14 cellular contexts compared by ENCODE assay signal in the genomic region with DNA sequence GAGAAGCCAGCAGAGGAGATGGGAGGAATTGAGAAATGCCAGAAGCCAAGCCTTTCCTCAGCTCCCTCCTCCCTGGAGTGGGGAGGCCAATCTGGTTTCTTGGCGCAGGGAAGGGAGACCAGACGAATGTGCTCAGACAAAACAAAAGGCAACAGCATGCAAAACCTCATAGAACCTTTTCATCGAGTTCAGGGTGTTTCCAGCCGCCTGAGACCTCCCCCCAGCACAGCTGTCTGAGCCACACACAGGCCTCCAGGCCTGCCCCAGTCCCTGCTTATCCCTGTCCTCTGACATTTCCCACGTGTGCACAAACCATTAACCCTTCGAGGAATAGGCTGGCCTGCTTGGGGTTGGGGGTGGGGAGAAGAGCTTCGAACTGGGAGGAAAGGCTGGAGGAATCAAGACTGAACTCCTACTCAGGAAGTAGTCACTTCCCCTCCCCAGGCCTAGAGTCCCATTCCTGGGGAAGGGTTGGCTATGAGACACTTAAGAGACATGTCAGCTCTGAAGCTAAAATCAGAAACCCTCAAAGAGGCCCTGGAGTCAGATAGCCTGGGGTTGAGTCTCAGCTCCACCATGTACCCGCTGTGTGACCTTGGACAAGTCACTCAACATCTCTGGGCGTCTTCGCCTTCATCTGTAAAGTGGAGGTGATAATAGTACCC. TPM values are rescaled to one million over a fixed set of nuclear protein-coding genes. Genes with fewer than 3 reads are reported as not detected.
DNase-seq lines count a peak whose midpoint lies in the region; ATAC-seq and TF ChIP-seq lines count a peak whose summit lies in the region.
"Had no signal": no experiment of that assay in that cellular context is flagged by ENCODE, and none has a peak within 500 bp of the region (broad histone marks: within the 10 kb centered on the region; RNA-seq: fewer than 3 reads in every experiment).

No MANE protein-coding gene starts in this region.

- H3K9me3 Mint-ChIP-seq in activated naive CD8-positive, alpha-beta T cell treated with anti-CD3 and anti-CD28 coated beads, Interleukin-2, amount 50 U/mL, for 24 hours, result no peaks in the 10 kb centered on the region
- H3K9me3 Mint-ChIP-seq: activated naive CD4-positive, alpha-beta T cell treated with anti-CD3 and anti-CD28 coated beads for 36 hours had no signal

- TF ChIP-seq EP300 in ovary (IDR thresholded peaks at IDR 0.05), result no peak

- TF ChIP-seq CTCF in AG09319 (IDR thresholded peaks at IDR 0.05; ENCODE audit: low read depth, low read length) (no peak), fibroblast of villous mesenchyme (IDR thresholded peaks at IDR 0.05; ENCODE audit: insufficient read depth, low read depth, low read length) (no peak), ovary (IDR thresholded peaks at IDR 0.05) (no peak)

- H3K27ac Mint-ChIP-seq in activated naive CD8-positive, alpha-beta T cell treated with anti-CD3 and anti-CD28 coated beads, Interleukin-2, amount 50 U/mL, for 24 hours, result no peak overlapping the region
- H3K27ac Mint-ChIP-seq: activated naive CD4-positive, alpha-beta T cell treated with anti-CD3 and anti-CD28 coated beads for 36 hours; CD4-positive, alpha-beta memory T cell had no signal

- 22 to 27% (median 25%) methylated on average over 10 of the region's 10 CpGs for WGBS in ovary, 3 donors

- H3K4me3 Mint-ChIP-seq in activated naive CD8-positive, alpha-beta T cell treated with anti-CD3 and anti-CD28 coated beads, Interleukin-2, amount 50 U/mL, for 24 hours, result no peak overlapping the region
- H3K4me3 Mint-ChIP-seq: activated naive CD4-positive, alpha-beta T cell treated with anti-CD3 and anti-CD28 coated beads for 36 hours; CD4-positive, alpha-beta memory T cell had no signal

- no peaks in the 10 kb centered on the region for H3K4me1 Mint-ChIP-seq in activated naive CD8-positive, alpha-beta T cell treated with anti-CD3 and anti-CD28 coated beads, Interleukin-2, amount 50 U/mL, for 24 hours

- no peaks in the 10 kb centered on the region for H3K36me3 Mint-ChIP-seq in activated naive CD8-positive, alpha-beta T cell treated with anti-CD3 and anti-CD28 coated beads, Interleukin-2, amount 50 U/mL, for 24 hours (ENCODE audit: low read depth)
- H3K36me3 Mint-ChIP-seq: CD4-positive, alpha-beta memory T cell had no signal

- intact Hi-C loops in ovary (cut with DNase I), result no loop called here

- H3K27me3 Mint-ChIP-seq in activated naive CD8-positive, alpha-beta T cell treated with anti-CD3 and anti-CD28 coated beads, Interleukin-2, amount 50 U/mL, for 24 hours, result peaks cover 71% of the 10 kb centered on the region

- peaks cover 76% of the 10 kb centered on the region for H3K4me1 ChIP-seq in SJSA1 (replicated peaks)
- H3K4me1 ChIP-seq in ovary (ENCODE audit: insufficient read depth), result peaks cover 9% of the 10 kb centered on the region

- H3K27ac ChIP-seq in SJSA1, result 0 out of 2 replicates have a peak overlapping the region, but pooled peaks have one; percentile 95
- H3K27ac ChIP-seq in ovary, result peak overlapping the region; percentile 7 to 68

- ATAC-seq in activated naive CD8-positive, alpha-beta T cell treated with anti-CD3 and anti-CD28 coated beads, Interleukin-2, amount 50 U/mL, for 24 hours, result no peak

- H3K27me3 ChIP-seq in SJSA1 (replicated peaks) (no peaks in the 10 kb centered on the region), ovary (no peaks in the 10 kb centered on the region)

- no peak overlapping the region for H3K4me3 ChIP-seq in SJSA1
- H3K4me3 ChIP-seq in fibroblast of villous mesenchyme (ENCODE audit: low read depth, low read length), result peak overlapping the region; percentile 40
- H3K4me3 ChIP-seq in ovary, result no peak overlapping the region

- no peak for TF ChIP-seq POLR2A in ovary (IDR thresholded peaks at IDR 0.05)

- H3K36me3 ChIP-seq in SJSA1, result peaks cover 71% of the 10 kb centered on the region
- H3K36me3 ChIP-seq in ovary, result no peaks in the 10 kb centered on the region

- DNase-seq in AG09319 (ENCODE audit: extremely low read depth, low read depth), result peak; percentile 87
- DNase-seq in SJSA1 (ENCODE audit: low read depth in 1 of 2, low spot score in 2 of 2), result peak; percentile 59 to 74
- peak; percentile 96 for DNase-seq in fibroblast of villous mesenchyme (ENCODE audit: low read depth)
- peak; percentile 66 to 78 (median 70) for DNase-seq in ovary
- no peak for DNase-seq in activated CD4-positive, alpha-beta T cell treated with anti-CD3 and anti-CD28 coated beads for 1 hour
- DNase-seq in amniotic stem cell (lab: John Stamatoyannopoulos, UW), result no peak
- DNase-seq in Kasumi-1 (lab: John Stamatoyannopoulos, UW), result no peak
- no peak for DNase-seq in activated naive CD8-positive, alpha-beta T cell treated with anti-CD3 and anti-CD28 coated beads, Interleukin-2, amount 50 U/mL, for 24 hours
- DNase-seq: activated naive CD4-positive, alpha-beta T cell treated with anti-CD3 and anti-CD28 coated beads for 36 hours; CD4-positive, alpha-beta memory T cell; NCI-H1105; stimulated activated CD4-positive, alpha-beta T cell treated with anti-CD3 and anti-CD28 coated beads, Interleukin-15, amount 100 ng/mL, for 24 hours; stimulated activated naive CD4-positive, alpha-beta T cell treated with Interleukin-2 at 50 U/mL for 16 hours had no signal

- H3K9me3 ChIP-seq in SJSA1 (replicated peaks) (no peaks in the 10 kb centered on the region), ovary (no peaks in the 10 kb centered on the region)

RNA-seq across cellular contexts. Expression of gene TBX3, which starts 10.7 kb away (rescaled TPM):
- 28.8 and 37.4 TPM in 2 replicates for total RNA-seq in SJSA1 (2014; rRNA removed; shearing (Covaris generic))
- total RNA-seq in fibroblast of villous mesenchyme, result 109 and 114 TPM in 2 replicates
- 100 to 1,000 TPM in 1 of 7 donors, 10 to 100 TPM in 6; 41.4 to 106 (median 74.6) TPM for total RNA-seq in ovary
- 10 to 100 TPM; 25.4 to 33.7 TPM for polyA plus RNA-seq in ovary
- total RNA-seq: activated naive CD4-positive, alpha-beta T cell treated with anti-CD3 and anti-CD28 coated beads for 36 hours; CD4-positive, alpha-beta memory T cell; OCI-LY7 had no signal
- polyA plus RNA-seq: CD4-positive, alpha-beta memory T cell had no signal

Comparison
In these comparisons a context has a peak if more than half of its experiments do, and no peak if none do; other contexts are left out.
1. DNase-seq: peak in AG09319 (single experiment), SJSA1 (2 of 2), fibroblast of villous mesenchyme (single experiment) and ovary (5 of 5); none in activated CD4-positive, alpha-beta T cell treated with anti-CD3 and anti-CD28 coated beads for 1 hour (single experiment), amniotic stem cell (single experiment), Kasumi-1 (0 of 2) and activated naive CD8-positive, alpha-beta T cell treated with anti-CD3 and anti-CD28 coated beads, Interleukin-2, amount 50 U/mL, for 24 hours (single experiment).